In genomic region chr20:58787211-58788067, GRCh38 we compare ENCODE assay signal across 17 cellular contexts.
DNase-seq lines count a peak whose midpoint lies in the region; ATAC-seq and TF ChIP-seq lines count a peak whose summit lies in the region.
"Had no signal": no experiment of that assay in that cellular context is flagged by ENCODE, and none has a peak within 500 bp of the region (broad histone marks: within the 10 kb centered on the region; RNA-seq: fewer than 3 reads in every experiment).

No MANE protein-coding gene starts in this region.

- CTCF ChIA-PET in IMR-90 (lab: Yijun Ruan, JAX) = interaction anchor here (0.6 kb wide), 1 partner anchor 48 kb away, joined by 3 read pairs; no protein-coding TSS in a partner anchor

- TF ChIP-seq RAD21 in IMR-90 (IDR thresholded peaks at IDR 0.05; ENCODE audit: low read length) = no peak

- 21% methylated on average over 8 of the region's 25 CpGs; no CpG with 5 or more reads in 1 of the 2 experiments for whole genome bisulfite sequencing in IMR-90 (ENCODE audit: extremely low coverage in 2 of 2, insufficient read length in 1 of 2), 2 experiments

- H3K4me3 ChIP-seq in BLaER1 (no peak overlapping the region), IMR-90 (ENCODE audit: insufficient read depth, low read depth, low read length) (no peak overlapping the region)
- H3K4me3 ChIP-seq: GM23248, HAP-1, K562 had no signal

- POLR2A ChIA-PET in IMR-90 (lab: Charles Lee; ENCODE audit: unreplicated experiment) = no interaction called here

- H2BK20ac ChIP-seq in IMR-90 (ENCODE audit: low read depth, low read length) = no peak overlapping the region

- TF ChIP-seq CTCF in IMR-90 (conservative IDR thresholded peaks at IDR 0.05; ENCODE audit: low read depth, low read length) = no peak
- TF ChIP-seq CTCF in chondrocyte (IDR thresholded peaks at IDR 0.05) = no peak

- no TSS peak for BruUV-seq in IMR-90 (replicated peaks; lab: Mats Ljungman, UMichigan)

- H3K56ac ChIP-seq in IMR-90 (ENCODE audit: extremely low read depth, insufficient read depth, low read length) = no peak overlapping the region

- peak overlapping the region; percentile 94 for H3K4me2 ChIP-seq in BLaER1
- 0 out of 2 replicates have a peak overlapping the region, but pooled peaks have one; percentile 19 for H3K4me2 ChIP-seq in IMR-90 (ENCODE audit: low read depth, low read length)

- H2BK15ac ChIP-seq in IMR-90 (ENCODE audit: low read depth, low read length) = no peak overlapping the region

- H3K9me3 Mint-ChIP-seq in chondrocyte (ENCODE audit: low read depth) = no peaks in the 10 kb centered on the region
- H3K9me3 Mint-ChIP-seq: CD4-positive, alpha-beta memory T cell had no signal

- H4K20me1 ChIP-seq in BLaER1 = peaks cover 15% of the 10 kb centered on the region
- H4K20me1 ChIP-seq in IMR-90 (ENCODE audit: insufficient read depth, low read length) = no peaks in the 10 kb centered on the region

- H2BK5ac ChIP-seq in IMR-90 (ENCODE audit: low read depth, low read length, poor library complexity, severe bottlenecking) = no peak overlapping the region

- no peak overlapping the region for H4K8ac ChIP-seq in IMR-90 (ENCODE audit: low read depth in 2 of 2, low read length in 2 of 2)

- no peaks in the 10 kb centered on the region for H3K79me1 ChIP-seq in IMR-90 (ENCODE audit: low read depth in 1 of 2, low read length in 2 of 2)

- H3K36me3 ChIP-seq in BLaER1 (no peaks in the 10 kb centered on the region), IMR-90 (ENCODE audit: control insufficient read depth, insufficient read depth, low read length) (no peaks in the 10 kb centered on the region)
- H3K36me3 ChIP-seq: BE2C, HAP-1 had no signal

- H3K27me3 ChIP-seq in BLaER1 (no peaks in the 10 kb centered on the region), IMR-90 (ENCODE audit: control insufficient read depth, insufficient read depth, low read length) (peaks cover 73% of the 10 kb centered on the region)

- intact Hi-C loops in IMR-90 (cut with micrococcal nuclease) = no loop called here

- no peak overlapping the region for H4K91ac ChIP-seq in IMR-90 (ENCODE audit: insufficient read depth, low read depth, low read length)

- no peaks in the 10 kb centered on the region for H3K9me3 ChIP-seq in BLaER1
- no peaks in the 10 kb centered on the region for H3K9me3 ChIP-seq in IMR-90 (ENCODE audit: control insufficient read depth, insufficient read depth, low read length)
- H3K9me3 ChIP-seq: BE2C, HAP-1 had no signal

- no peak overlapping the region for H3K4ac ChIP-seq in IMR-90 (ENCODE audit: low read depth, low read length)

- H3K27me3 Mint-ChIP-seq in chondrocyte (ENCODE audit: low read depth) = peaks cover 62% of the 10 kb centered on the region

- H3K9ac ChIP-seq in BLaER1 (no peak overlapping the region), IMR-90 (ENCODE audit: low read depth, low read length) (no peak overlapping the region)
- H3K9ac ChIP-seq: GM23248 had no signal

- H3K36me3 Mint-ChIP-seq in chondrocyte (ENCODE audit: low read depth) = no peaks in the 10 kb centered on the region
- H3K36me3 Mint-ChIP-seq: CD14-positive monocyte; CD4-positive, alpha-beta memory T cell had no signal

- no peak overlapping the region for H2AK9ac ChIP-seq in IMR-90 (replicated peaks; ENCODE audit: low read depth, low read length, poor library complexity)

- H3K4me1 ChIP-seq in BLaER1 = peaks cover 89% of the 10 kb centered on the region
- H3K4me1 ChIP-seq in IMR-90 (ENCODE audit: control insufficient read depth, insufficient read depth, low read length) = no peaks in the 10 kb centered on the region
- H3K4me1 ChIP-seq: BE2C, HAP-1 had no signal

- no peak overlapping the region for H4K5ac ChIP-seq in IMR-90 (ENCODE audit: low read depth, low read length)

- no peak overlapping the region for H3K27ac Mint-ChIP-seq in chondrocyte (ENCODE audit: unreplicated experiment)
- H3K27ac Mint-ChIP-seq: CD14-positive monocyte; CD4-positive, alpha-beta memory T cell had no signal

- peak; percentile 69 for ATAC-seq in IMR-90 (ENCODE audit: low read depth)
- ATAC-seq in GM21526 (IDR thresholded peaks at IDR 0.05; ENCODE audit: low FRiP score, unreplicated experiment) = no peak
- no peak for ATAC-seq in GM18517 (IDR thresholded peaks at IDR 0.05; ENCODE audit: unreplicated experiment)
- ATAC-seq: K562 had no signal

- H3K4me3 Mint-ChIP-seq in chondrocyte (ENCODE audit: unreplicated experiment) = no peak overlapping the region
- H3K4me3 Mint-ChIP-seq: CD14-positive monocyte; CD4-positive, alpha-beta memory T cell had no signal

- H3K23ac ChIP-seq in IMR-90 (ENCODE audit: low read depth, low read length) = no peak overlapping the region

- no peaks in the 10 kb centered on the region for H3K4me1 Mint-ChIP-seq in chondrocyte (ENCODE audit: low read depth)
- H3K4me1 Mint-ChIP-seq: CD14-positive monocyte; CD4-positive, alpha-beta memory T cell had no signal

- H2BK120ac ChIP-seq in IMR-90 (ENCODE audit: low read depth, low read length) = no peak overlapping the region

- in situ Hi-C loops in IMR-90 (cut with MboI; ENCODE audit: low sequenced_read_pairs) = no loop called here

- no peak overlapping the region for H3K18ac ChIP-seq in IMR-90 (ENCODE audit: low read depth, low read length)

- dilution Hi-C loops in IMR-90 (cut with HindIII; ENCODE audit: low sequenced_read_pairs, unreplicated experiment) = no loop called here

- H3K27ac ChIP-seq in BLaER1 (no peak overlapping the region), IMR-90 (ENCODE audit: insufficient read depth, low read length) (no peak overlapping the region)
- H3K27ac ChIP-seq: GM23248 had no signal

- H3K9me1 ChIP-seq in IMR-90 (ENCODE audit: insufficient read depth, low read length) = no peaks in the 10 kb centered on the region; the same call in 1 of the 2 replicates

- no peak overlapping the region for H2AK5ac ChIP-seq in IMR-90 (ENCODE audit: low read depth, low read length)

- no peak for TF ChIP-seq POLR2A in IMR-90 (IDR thresholded peaks at IDR 0.05; ENCODE audit: low read depth, low read length)

- DNase-seq in IMR-90 = peak; percentile 22
- peak; percentile 80 for DNase-seq in chondrocyte (ENCODE audit: low spot score)
- DNase-seq in left kidney (ENCODE audit: low read depth, low spot score) = peak; percentile 55
- DNase-seq in NCI-H526 treated with DMSO at 0.1 percent for 48 hours (lab: John Stamatoyannopoulos, UW) = no peak
- no peak for DNase-seq in LoVo (ENCODE audit: low spot score)
- DNase-seq: ACHN; BE2C; CD4-positive, alpha-beta memory T cell; DMS79 treated with DMSO at 0.1 percent for 48 hours; GF-D8; GM23248 had no signal

- peak overlapping the region; percentile 21 for H2AFZ ChIP-seq in IMR-90 (replicated peaks; ENCODE audit: low read length, poor library complexity)
- H2AFZ ChIP-seq: GM23248 had no signal

- no peak overlapping the region for H3K14ac ChIP-seq in IMR-90 (replicated peaks; ENCODE audit: low read depth, low read length)

TF ChIP-seq in IMR-90, 13 proteins besides CTCF, POLR2A, EP300 and RAD21:
- TF ChIP-seq MAZ (IDR thresholded peaks at IDR 0.05; ENCODE audit: borderline replicate concordance, low read depth, low read length) = no peak
- TF ChIP-seq FOS (IDR thresholded peaks at IDR 0.05; ENCODE audit: low read depth, low read length) = no peak
- no peak for TF ChIP-seq NFE2L2 (IDR thresholded peaks at IDR 0.05; ENCODE audit: low read depth, low read length)
- TF ChIP-seq RFX5 (IDR thresholded peaks at IDR 0.05; ENCODE audit: low read depth, low read length) = no peak
- TF ChIP-seq, protein P1, sequence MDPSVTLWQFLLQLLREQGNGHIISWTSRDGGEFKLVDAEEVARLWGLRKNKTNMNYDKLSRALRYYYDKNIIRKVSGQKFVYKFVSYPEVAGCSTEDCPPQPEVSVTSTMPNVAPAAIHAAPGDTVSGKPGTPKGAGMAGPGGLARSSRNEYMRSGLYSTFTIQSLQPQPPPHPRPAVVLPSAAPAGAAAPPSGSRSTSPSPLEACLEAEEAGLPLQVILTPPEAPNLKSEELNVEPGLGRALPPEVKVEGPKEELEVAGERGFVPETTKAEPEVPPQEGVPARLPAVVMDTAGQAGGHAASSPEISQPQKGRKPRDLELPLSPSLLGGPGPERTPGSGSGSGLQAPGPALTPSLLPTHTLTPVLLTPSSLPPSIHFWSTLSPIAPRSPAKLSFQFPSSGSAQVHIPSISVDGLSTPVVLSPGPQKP (IDR thresholded peaks at IDR 0.05; ENCODE audit: borderline replicate concordance, low read depth, low read length) = no peak
- TF ChIP-seq CHD1 (IDR thresholded peaks at IDR 0.05; ENCODE audit: low read depth, low read length) = no peak
- TF ChIP-seq, protein P2, sequence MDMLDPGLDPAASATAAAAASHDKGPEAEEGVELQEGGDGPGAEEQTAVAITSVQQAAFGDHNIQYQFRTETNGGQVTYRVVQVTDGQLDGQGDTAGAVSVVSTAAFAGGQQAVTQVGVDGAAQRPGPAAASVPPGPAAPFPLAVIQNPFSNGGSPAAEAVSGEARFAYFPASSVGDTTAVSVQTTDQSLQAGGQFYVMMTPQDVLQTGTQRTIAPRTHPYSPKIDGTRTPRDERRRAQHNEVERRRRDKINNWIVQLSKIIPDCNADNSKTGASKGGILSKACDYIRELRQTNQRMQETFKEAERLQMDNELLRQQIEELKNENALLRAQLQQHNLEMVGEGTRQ (IDR thresholded peaks at IDR 0.05; ENCODE audit: low read depth, low read length) = no peak
- no peak for TF ChIP-seq MAFK (IDR thresholded peaks at IDR 0.05; ENCODE audit: low read depth, low read length)
- no peak for TF ChIP-seq CEBPB (IDR thresholded peaks at IDR 0.05; ENCODE audit: low read depth, low read length)
- TF ChIP-seq RCOR1 (IDR thresholded peaks at IDR 0.05; ENCODE audit: insufficient replicate concordance, low read length) = no peak
- TF ChIP-seq SMC3 (IDR thresholded peaks at IDR 0.05; ENCODE audit: low read depth, low read length) = no peak
- no peak for TF ChIP-seq MXI1 (IDR thresholded peaks at IDR 0.05; ENCODE audit: borderline replicate concordance, low read depth, low read length)
- TF ChIP-seq BHLHE40 (IDR thresholded peaks at IDR 0.05; ENCODE audit: low read depth, low read length) = no peak

Comparison
In these comparisons a context has a peak if more than half of its experiments do, and no peak if none do; other contexts are left out.
1. DNase-seq: peak in IMR-90 (single experiment), chondrocyte (single experiment) and left kidney (single experiment); none in NCI-H526 treated with DMSO at 0.1 percent for 48 hours (single experiment) and LoVo (single experiment).